1 cellular context compared by ENCODE assay signal in the genomic region with DNA sequence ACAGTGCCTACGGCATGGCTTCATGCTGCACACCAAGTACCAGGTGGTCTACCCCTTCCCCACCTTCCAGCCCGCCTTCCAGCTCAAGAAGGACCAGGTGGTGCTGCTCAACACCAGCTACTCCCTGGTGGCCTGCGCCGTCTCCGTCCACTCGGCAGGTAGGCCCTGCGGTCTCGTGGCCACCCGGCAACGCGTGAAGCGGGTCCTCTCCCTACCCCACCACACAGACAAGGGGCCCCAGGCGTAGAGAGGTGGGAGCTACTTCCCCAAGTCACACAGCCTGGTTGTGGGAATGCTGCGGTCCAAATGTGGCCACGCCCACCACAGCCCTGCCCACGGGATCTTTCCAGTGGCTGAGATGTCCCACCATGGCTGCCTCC.
A peak's percentile ranks its signal among the peaks of the same experiment; 100 is the strongest.
TF ChIP-seq lines count a peak whose summit lies in the region.

No MANE protein-coding gene starts in this region.

TF ChIP-seq in HEK293, 187 proteins besides CTCF, POLR2A, EP300 and RAD21:
- TF ChIP-seq, protein P1, sequence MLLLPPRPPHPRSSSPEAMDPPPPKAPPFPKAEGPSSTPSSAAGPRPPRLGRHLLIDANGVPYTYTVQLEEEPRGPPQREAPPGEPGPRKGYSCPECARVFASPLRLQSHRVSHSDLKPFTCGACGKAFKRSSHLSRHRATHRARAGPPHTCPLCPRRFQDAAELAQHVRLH (tag by site-specific recombination; IDR thresholded peaks at IDR 0.05): no peak
- TF ChIP-seq ZFHX2 (tag by site-specific recombination; conservative IDR thresholded peaks at IDR 0.05): peak; percentile 25; the same call in 1 of the 2 replicates
- no peak for TF ChIP-seq ZNF510 (tag by site-specific recombination; IDR thresholded peaks at IDR 0.05; ENCODE audit: insufficient replicate concordance)
- TF ChIP-seq ZNF561 (tag by site-specific recombination; IDR thresholded peaks at IDR 0.05; ENCODE audit: borderline replicate concordance): no peak
- TF ChIP-seq ZBTB7A (tag by site-specific recombination; IDR thresholded peaks at IDR 0.05; ENCODE audit: low read depth): no peak
- no peak for TF ChIP-seq ZNF658 (tag by site-specific recombination; IDR thresholded peaks at IDR 0.05)
- no peak for TF ChIP-seq ZNF292 (tag by site-specific recombination; IDR thresholded peaks at IDR 0.05; ENCODE audit: borderline replicate concordance, low read depth)
- no peak for TF ChIP-seq MEIS1 (CRISPR knock-in tag; IDR thresholded peaks at IDR 0.05; ENCODE audit: borderline replicate concordance)
- no peak for TF ChIP-seq ZNF23 (tag by site-specific recombination; IDR thresholded peaks at IDR 0.05; ENCODE audit: borderline replicate concordance)
- TF ChIP-seq, protein P2, sequence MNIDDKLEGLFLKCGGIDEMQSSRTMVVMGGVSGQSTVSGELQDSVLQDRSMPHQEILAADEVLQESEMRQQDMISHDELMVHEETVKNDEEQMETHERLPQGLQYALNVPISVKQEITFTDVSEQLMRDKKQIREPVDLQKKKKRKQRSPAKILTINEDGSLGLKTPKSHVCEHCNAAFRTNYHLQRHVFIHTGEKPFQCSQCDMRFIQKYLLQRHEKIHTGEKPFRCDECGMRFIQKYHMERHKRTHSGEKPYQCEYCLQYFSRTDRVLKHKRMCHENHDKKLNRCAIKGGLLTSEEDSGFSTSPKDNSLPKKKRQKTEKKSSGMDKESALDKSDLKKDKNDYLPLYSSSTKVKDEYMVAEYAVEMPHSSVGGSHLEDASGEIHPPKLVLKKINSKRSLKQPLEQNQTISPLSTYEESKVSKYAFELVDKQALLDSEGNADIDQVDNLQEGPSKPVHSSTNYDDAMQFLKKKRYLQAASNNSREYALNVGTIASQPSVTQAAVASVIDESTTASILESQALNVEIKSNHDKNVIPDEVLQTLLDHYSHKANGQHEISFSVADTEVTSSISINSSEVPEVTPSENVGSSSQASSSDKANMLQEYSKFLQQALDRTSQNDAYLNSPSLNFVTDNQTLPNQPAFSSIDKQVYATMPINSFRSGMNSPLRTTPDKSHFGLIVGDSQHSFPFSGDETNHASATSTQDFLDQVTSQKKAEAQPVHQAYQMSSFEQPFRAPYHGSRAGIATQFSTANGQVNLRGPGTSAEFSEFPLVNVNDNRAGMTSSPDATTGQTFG (tag by site-specific recombination; IDR thresholded peaks at IDR 0.05; ENCODE audit: borderline replicate concordance): no peak
- no peak for TF ChIP-seq PRDM1 (tag by site-specific recombination; IDR thresholded peaks at IDR 0.05)
- TF ChIP-seq ZNF280D (tag by site-specific recombination; IDR thresholded peaks at IDR 0.05): no peak
- TF ChIP-seq EGR2 (tag by site-specific recombination; IDR thresholded peaks at IDR 0.05; ENCODE audit: low read depth): 0 out of 2 replicates have a peak, but pooled peaks have one; percentile 25
- no peak for TF ChIP-seq ZBTB48 (tag by site-specific recombination; IDR thresholded peaks at IDR 0.05)
- TF ChIP-seq ZNF274 (IDR thresholded peaks at IDR 0.05; ENCODE audit: low read length): no peak
- TF ChIP-seq ZNF274 (tag by site-specific recombination; IDR thresholded peaks at IDR 0.05; ENCODE audit: borderline replicate concordance): no peak
- TF ChIP-seq ZNF19 (tag by site-specific recombination; IDR thresholded peaks at IDR 0.05; ENCODE audit: low read depth): no peak
